ENCODE assay signal across 19 cellular contexts in genomic region chr9:37442556-37442955, GRCh38.
"Had no signal": no experiment of that assay in that cellular context is flagged by ENCODE, and none has a peak within 500 bp of the region (broad histone marks: within the 10 kb centered on the region; RNA-seq: fewer than 3 reads in every experiment).

No MANE protein-coding gene starts in this region.

- H3K9me3 ChIP-seq: esophagus squamous epithelium, gastroesophageal sphincter, pancreas, prostate gland, stomach, thoracic aorta, transverse colon had no signal

- H3K36me3 Mint-ChIP-seq: natural killer cell had no signal

- DNase-seq: effector memory CD4-positive, alpha-beta T cell; esophagus squamous epithelium; foreskin fibroblast; glutamatergic neuron; islet precursor cell; mammary epithelial cell; natural killer cell; occipital lobe; pancreas; stimulated activated CD4-positive, alpha-beta T cell treated with anti-CD3 and anti-CD28 coated beads, Interleukin-12 subunit alpha, Interleukin-12 subunit beta, amount 100 ng/mL, for 4 hours; stimulated activated naive CD4-positive, alpha-beta T cell; stomach; substantia nigra; transverse colon had no signal

- H3K27ac ChIP-seq: esophagus squamous epithelium, gastroesophageal sphincter, pancreas, prostate gland, skin epidermis, stomach, thoracic aorta, transverse colon had no signal

- H3K27ac Mint-ChIP-seq: natural killer cell had no signal

- ATAC-seq: gastroesophageal sphincter, natural killer cell, pancreas, sciatic nerve had no signal

- H3K4me1 ChIP-seq: prostate gland had no signal

- H3K4me3 Mint-ChIP-seq: natural killer cell had no signal

- H3K4me3 ChIP-seq: esophagus squamous epithelium, gastroesophageal sphincter, pancreas, prostate gland, skin epidermis, stomach, thoracic aorta, transverse colon had no signal

- H3K9me3 Mint-ChIP-seq: natural killer cell had no signal

- H3K27me3 ChIP-seq: esophagus squamous epithelium, gastroesophageal sphincter, pancreas, stomach, transverse colon had no signal
